1 cellular context compared by ENCODE assay signal in the genomic region with DNA sequence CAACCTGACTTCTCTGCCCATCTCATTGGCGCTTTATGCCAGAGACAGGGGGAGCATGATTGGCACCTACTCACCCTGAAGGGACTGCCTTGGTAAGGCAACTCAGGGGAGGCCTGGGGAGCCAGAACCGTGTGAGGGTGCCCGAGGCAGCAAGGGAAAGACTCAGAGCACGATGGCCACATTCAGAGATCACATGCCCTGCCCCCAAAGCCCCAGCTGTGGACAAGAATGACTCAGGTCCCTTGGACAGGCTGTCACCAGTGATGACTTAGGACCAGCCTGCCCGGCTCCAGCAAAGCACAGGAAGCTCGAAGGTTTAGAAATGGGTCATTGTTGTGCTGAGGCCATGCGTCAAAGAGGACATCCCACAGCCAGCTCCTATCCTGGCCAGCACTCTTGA.
TF ChIP-seq lines count a peak whose summit lies in the region.

No MANE protein-coding gene starts in this region.

TF ChIP-seq in SK-N-SH, 30 proteins besides CTCF, POLR2A, EP300 and RAD21 (continued from another document):
- TF ChIP-seq, protein P1, sequence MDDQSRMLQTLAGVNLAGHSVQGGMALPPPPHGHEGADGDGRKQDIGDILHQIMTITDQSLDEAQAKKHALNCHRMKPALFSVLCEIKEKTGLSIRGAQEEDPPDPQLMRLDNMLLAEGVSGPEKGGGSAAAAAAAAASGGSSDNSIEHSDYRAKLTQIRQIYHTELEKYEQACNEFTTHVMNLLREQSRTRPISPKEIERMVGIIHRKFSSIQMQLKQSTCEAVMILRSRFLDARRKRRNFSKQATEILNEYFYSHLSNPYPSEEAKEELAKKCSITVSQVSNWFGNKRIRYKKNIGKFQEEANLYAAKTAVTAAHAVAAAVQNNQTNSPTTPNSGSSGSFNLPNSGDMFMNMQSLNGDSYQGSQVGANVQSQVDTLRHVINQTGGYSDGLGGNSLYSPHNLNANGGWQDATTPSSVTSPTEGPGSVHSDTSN (IDR thresholded peaks at IDR 0.05) = no peak; the same call in 1 of the 2 replicates
- TF ChIP-seq YY1 (IDR thresholded peaks at IDR 0.05; ENCODE audit: low read depth) (no peak), CHD2 (IDR thresholded peaks at IDR 0.05; ENCODE audit: low read length, partially characterized antibody) (no peak)
